In the genomic region with DNA sequence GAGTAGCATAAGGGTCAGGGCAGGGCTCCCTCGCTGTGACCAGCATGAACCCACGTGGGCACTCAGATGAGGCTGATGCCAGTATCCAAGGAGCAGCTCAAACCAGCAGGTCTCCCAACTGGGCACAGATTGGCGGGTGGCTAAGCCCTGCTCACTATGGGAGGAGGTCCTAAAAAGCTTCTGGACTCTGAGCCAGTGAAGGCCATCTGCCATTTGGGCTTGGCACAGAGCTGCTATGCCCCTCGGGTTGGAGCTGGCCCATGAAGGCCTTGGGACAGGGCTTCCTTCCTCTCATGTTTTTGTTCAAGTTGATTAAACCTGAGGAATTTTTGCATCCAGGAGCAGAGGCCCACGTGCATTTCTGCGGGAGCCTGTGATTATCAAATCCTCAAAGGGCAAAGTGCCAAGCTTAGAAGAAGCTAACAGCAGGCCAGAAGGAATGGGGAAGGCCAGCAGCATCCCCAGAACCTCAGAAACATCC, we compare ENCODE assay signal across 20 cellular contexts.
DNase-seq lines count a peak whose midpoint lies in the region; ATAC-seq and TF ChIP-seq lines count a peak whose summit lies in the region.
"Had no signal": no experiment of that assay in that cellular context is flagged by ENCODE, and none has a peak within 500 bp of the region (broad histone marks: within the 10 kb centered on the region; RNA-seq: fewer than 3 reads in every experiment).

No MANE protein-coding gene starts in this region.

- ATAC-seq in HG03097 (IDR thresholded peaks at IDR 0.05; ENCODE audit: low FRiP score, unreplicated experiment) (no peak), GM19324 (IDR thresholded peaks at IDR 0.05; ENCODE audit: low FRiP score, unreplicated experiment) (no peak)
- ATAC-seq: activated CD4-positive, alpha-beta T cell treated with anti-CD3 and anti-CD28 coated beads for 36 hours; HCT116; left lung; Panc1; SK-N-SH treated with all-trans-retinoic acid at 6 μM for 48 hours had no signal

- peak overlapping the region; percentile 86 to 98 (median 97) for H3K27ac Mint-ChIP-seq in nephron
- H3K27ac Mint-ChIP-seq: activated CD4-positive, alpha-beta T cell treated with anti-CD3 and anti-CD28 coated beads for 36 hours had no signal

- peaks cover 92% of the 10 kb centered on the region for H3K4me1 Mint-ChIP-seq in nephron

- H3K4me3 Mint-ChIP-seq in nephron: peak overlapping the region; percentile 48 to 58 (median 52)
- H3K4me3 Mint-ChIP-seq: activated CD4-positive, alpha-beta T cell treated with anti-CD3 and anti-CD28 coated beads for 36 hours had no signal

- no peaks in the 10 kb centered on the region for H3K9me3 Mint-ChIP-seq in nephron

- H3K36me3 Mint-ChIP-seq in nephron (ENCODE audit: low read depth): no peaks in the 10 kb centered on the region

- no peak for TF ChIP-seq CTCF in nephron (IDR thresholded peaks at IDR 0.05; ENCODE audit: unreplicated experiment in 3 of 3)

- DNase-seq in Ammon's horn (ENCODE audit: low spot score) (peak; percentile 18), NCI-H446 (lab: John Stamatoyannopoulos, UW) (peak; percentile 82 to 97), cerebellar nuclear complex (lab: John Stamatoyannopoulos, UW) (peak; percentile 46 to 65), NCI-H146 treated with DMSO at 0.1 percent for 48 hours (lab: John Stamatoyannopoulos, UW; ENCODE audit: unreplicated experiment) (no peak), T-helper 1 cell (no peak)
- DNase-seq: activated CD4-positive, alpha-beta T cell treated with anti-CD3 and anti-CD28 coated beads for 36 hours; activated effector memory CD4-positive, alpha-beta T cell treated with anti-CD3 and anti-CD28 coated beads, Interleukin-2, amount 50 U/mL, for 16 hours; NCI-H1092 treated with DMSO at 0.1 percent for 48 hours; NCI-H2107; NCI-H774; occipital lobe; stimulated activated CD4-positive, alpha-beta T cell treated with anti-CD3 and anti-CD28 coated beads, Interleukin-2, amount 100 ng/mL, for 24 hours; T1000 had no signal

- peaks cover 7% of the 10 kb centered on the region for H3K27me3 Mint-ChIP-seq in nephron (ENCODE audit: low read depth)

Comparison
In these comparisons a context has a peak if more than half of its experiments do, and no peak if none do; other contexts are left out.
1. DNase-seq: peak in Ammon's horn (single experiment), NCI-H446 (2 of 2) and cerebellar nuclear complex (2 of 2); none in NCI-H146 treated with DMSO at 0.1 percent for 48 hours (single experiment) and T-helper 1 cell (0 of 5).